Comparison of ENCODE assay signal across 7 cellular contexts in genomic region chr4:165929662-165930061, GRCh38. TPM values are rescaled to one million over a fixed set of nuclear protein-coding genes. Genes with fewer than 3 reads are reported as not detected.
"Had no signal": no experiment of that assay in that cellular context is flagged by ENCODE, and none has a peak within 500 bp of the region (broad histone marks: within the 10 kb centered on the region; RNA-seq: fewer than 3 reads in every experiment).

No MANE protein-coding gene starts in this region.

- DNase-seq: H9, HCEC 1CT, IMR-90, KG1 had no signal

- ATAC-seq: GM23338, K562 had no signal

- H3K4me3 ChIP-seq: GM23338, K562 had no signal

- H3K27ac ChIP-seq: HL-60 had no signal

- H3K4me3 Mint-ChIP-seq: GM23338, H9 had no signal

- H3K27ac Mint-ChIP-seq: GM23338 had no signal

- H3K9me3 Mint-ChIP-seq: GM23338, H9 had no signal

RNA-seq across cellular contexts. Expression of gene TLL1, which starts 56.6 kb away (rescaled TPM):
- total RNA-seq: H9, IMR-90, K562 had no signal
